In genomic region chr11:70410276-70410675, GRCh38 we compare ENCODE assay signal across 25 cellular contexts. TPM values are rescaled to one million over a fixed set of nuclear protein-coding genes. Genes with fewer than 3 reads are reported as not detected.
DNase-seq lines count a peak whose midpoint lies in the region; ATAC-seq and TF ChIP-seq lines count a peak whose summit lies in the region.
"Had no signal": no experiment of that assay in that cellular context is flagged by ENCODE, and none has a peak within 500 bp of the region (broad histone marks: within the 10 kb centered on the region; RNA-seq: fewer than 3 reads in every experiment).

No MANE protein-coding gene starts in this region.

- no peak overlapping the region for H3K4me2 ChIP-seq in trophoblast cell (ENCODE audit: low read length)

- H3K79me1 ChIP-seq in trophoblast cell (ENCODE audit: low read length) = no peaks in the 10 kb centered on the region

- no peak for TF ChIP-seq CTCF in heart right ventricle (IDR thresholded peaks at IDR 0.05)

- H2AFZ ChIP-seq in trophoblast cell (ENCODE audit: insufficient read depth, low read length, poor library complexity) = no peak overlapping the region

- H3K27me3 ChIP-seq in heart right ventricle (peaks cover 0 to 97% (median 0%) of the 10 kb centered on the region in 7 donors), trophoblast cell (ENCODE audit: insufficient read depth, low read length) (no peaks in the 10 kb centered on the region)
- H3K27me3 ChIP-seq: SJSA1 had no signal

- no peak overlapping the region for H4K91ac ChIP-seq in trophoblast cell (ENCODE audit: low read depth, low read length)

- H2BK12ac ChIP-seq in trophoblast cell (ENCODE audit: low read length) = no peak overlapping the region

- ATAC-seq in heart right ventricle (peak; percentile 89 to 93 (median 92)), HG03460 (IDR thresholded peaks at IDR 0.05; ENCODE audit: unreplicated experiment) (no peak), HG03095 (IDR thresholded peaks at IDR 0.05; ENCODE audit: unreplicated experiment) (no peak)
- ATAC-seq: CD8-positive, alpha-beta T cell; HCT116; PC-3 had no signal

- no peak overlapping the region for H3K18ac ChIP-seq in trophoblast cell (ENCODE audit: low read length)

- no peak overlapping the region for H3K4ac ChIP-seq in trophoblast cell (ENCODE audit: low read depth, low read length)

- H4K8ac ChIP-seq in trophoblast cell (ENCODE audit: low read depth, low read length) = no peak overlapping the region

- peak; percentile 51 for DNase-seq in globus pallidus (ENCODE audit: low spot score)
- peak; percentile 80 to 86 for DNase-seq in heart right ventricle
- peak; percentile 14 for DNase-seq in midbrain (lab: John Stamatoyannopoulos, UW)
- DNase-seq in stimulated activated naive CD4-positive, alpha-beta T cell (lab: John Stamatoyannopoulos, UW) = no peak
- DNase-seq in trophoblast cell = no peak
- DNase-seq: CD8-positive, alpha-beta T cell; DMS 273 treated with DMSO at 0.1 percent for 48 hours; DMS79 treated with DMSO at 0.1 percent for 48 hours; GF-D8; Karpas-422; NCI-H1092 treated with DMSO at 0.1 percent for 48 hours; NCI-H1436; NCI-H187; NCI-H2081 treated with DMSO at 0.1 percent for 48 hours; NCI-H446; NCI-H524 treated with DMSO at 0.1 percent for 48 hours; NCI-H774; NK-92 treated with Interleukin-12 subunit alpha and Interleukin-12 subunit beta, amount 100 ng/mL, for 24 hours; PC-3 had no signal

- no peak overlapping the region for H3K23ac ChIP-seq in trophoblast cell (ENCODE audit: low read length)

- H3K36me3 ChIP-seq in heart right ventricle = peaks cover 0 to 100% (median 80%) of the 10 kb centered on the region in 9 donors
- H3K36me3 ChIP-seq in trophoblast cell (ENCODE audit: control insufficient read depth in 1 of 2, insufficient read depth in 2 of 2, low read length in 2 of 2) = peaks cover 85 to 87% of the 10 kb centered on the region in 2 experiments

- no peak overlapping the region for H3K14ac ChIP-seq in trophoblast cell (ENCODE audit: low read length)

- WGBS in heart right ventricle, 2 donors = 38 to 60% methylated on average over 14 of the region's 14 CpGs
- no CpG with 5 or more reads among the region's 14 CpGs for WGBS in trophoblast cell (ENCODE audit: extremely low coverage, insufficient coverage, insufficient read length)

- H3K27ac ChIP-seq in heart right ventricle = peak overlapping the region in 9 of 10 donors; percentile 23 to 76 (median 53)
- H3K27ac ChIP-seq in trophoblast cell (ENCODE audit: low read depth, low read length) = no peak overlapping the region
- H3K27ac ChIP-seq: C4-2B, SJSA1 had no signal

- no peak overlapping the region for H3K4me3 ChIP-seq in heart right ventricle
- no peak overlapping the region for H3K4me3 ChIP-seq in trophoblast cell (ENCODE audit: low read depth, low read length)
- H3K4me3 ChIP-seq: SJSA1 had no signal

- no peak overlapping the region for H3K9ac ChIP-seq in trophoblast cell (ENCODE audit: low read length)

- no peak overlapping the region for H2BK5ac ChIP-seq in trophoblast cell (ENCODE audit: low read depth, low read length, poor library complexity)

- no peak overlapping the region for H2AK5ac ChIP-seq in trophoblast cell (ENCODE audit: low read length)

- H3K79me2 ChIP-seq in trophoblast cell (ENCODE audit: control insufficient read depth, insufficient read depth, low read length, poor library complexity) = peaks cover 2% of the 10 kb centered on the region

- intact Hi-C loops in heart right ventricle (cut with DNase I) = no loop called here

- H3K9me3 ChIP-seq in heart right ventricle (no peaks in the 10 kb centered on the region), trophoblast cell (ENCODE audit: insufficient read depth, low read depth, low read length) (no peaks in the 10 kb centered on the region)
- H3K9me3 ChIP-seq: SJSA1 had no signal

- no peak overlapping the region for H2BK120ac ChIP-seq in trophoblast cell (ENCODE audit: insufficient read depth, low read length, poor library complexity)

- peaks cover 0 to 52% (median 22%) of the 10 kb centered on the region in 9 donors for H3K4me1 ChIP-seq in heart right ventricle
- no peaks in the 10 kb centered on the region for H3K4me1 ChIP-seq in trophoblast cell (ENCODE audit: control insufficient read depth in 1 of 2, insufficient read depth in 2 of 2, low read length in 2 of 2)
- H3K4me1 ChIP-seq: SJSA1 had no signal

- H4K12ac ChIP-seq in trophoblast cell (ENCODE audit: low read depth, low read length) = no peak overlapping the region

RNA-seq across cellular contexts. Expression of gene CTTN, which starts 11.9 kb away (rescaled TPM):
- 100 to 1,000 TPM; 115 to 173 (median 146) TPM for total RNA-seq in heart right ventricle
- polyA plus RNA-seq in heart right ventricle = 100 to 1,000 TPM in 1 of 2 donors, 10 to 100 TPM in 1; 68.5 to 163 TPM
- polyA plus RNA-seq in trophoblast cell (2013) = 197 and 199 TPM in 2 replicates
- total RNA-seq: B cell had no signal

Comparison
In these comparisons a context has a peak if more than half of its experiments do, and no peak if none do; other contexts are left out.
1. DNase-seq: peak in globus pallidus (single experiment), heart right ventricle (2 of 2) and midbrain (single experiment); none in stimulated activated naive CD4-positive, alpha-beta T cell (0 of 6) and trophoblast cell (0 of 2).
2. ATAC-seq: peak in heart right ventricle (8 of 8); none in HG03460 (single experiment) and HG03095 (single experiment).